16 cellular contexts compared by ENCODE assay signal in genomic region chr17:18156171-18156975, GRCh38. TPM values are rescaled to one million over a fixed set of nuclear protein-coding genes. Genes with fewer than 3 reads are reported as not detected.
DNase-seq lines count a peak whose midpoint lies in the region; ATAC-seq, FAIRE-seq and TF ChIP-seq lines count a peak whose summit lies in the region.
"Had no signal": no experiment of that assay in that cellular context is flagged by ENCODE, and none has a peak within 500 bp of the region (broad histone marks: within the 10 kb centered on the region; RNA-seq: fewer than 3 reads in every experiment).

No MANE protein-coding gene starts in this region.

- TF ChIP-seq POLR2A in heart left ventricle (IDR thresholded peaks at IDR 0.05) (no peak), prostate gland (IDR thresholded peaks at IDR 0.05) (no peak), transverse colon (IDR thresholded peaks at IDR 0.05) (no peak)

- ATAC-seq in heart left ventricle, result no peak
- peak; percentile 21 for ATAC-seq in esophagus mucosa
- ATAC-seq: activated naive CD8-positive, alpha-beta T cell treated with anti-CD3 and anti-CD28 coated beads, Interleukin-2, amount 50 U/mL, for 24 hours had no signal

- no peaks in the 10 kb centered on the region for H3K27me3 ChIP-seq in left ventricle myocardium inferior (ENCODE audit: low read depth)
- H3K27me3 ChIP-seq in heart left ventricle, result no peaks in the 10 kb centered on the region
- H3K27me3 ChIP-seq in OCI-LY3 (ENCODE audit: low read depth, low read length), result no peaks in the 10 kb centered on the region
- H3K27me3 ChIP-seq in prostate gland (replicated peaks; ENCODE audit: insufficient read depth), result no peaks in the 10 kb centered on the region
- H3K27me3 ChIP-seq in transverse colon, result no peaks in the 10 kb centered on the region
- H3K27me3 ChIP-seq in small intestine (ENCODE audit: control insufficient read depth in 2 of 2, insufficient read depth in 2 of 2, low read length in 2 of 2), result no peaks in the 10 kb centered on the region

- 73 to 78% (median 76%) methylated on average over 8 of the region's 8 CpGs for WGBS in heart left ventricle, 4 donors
- WGBS in prostate gland, result 65% methylated on average over 8 of the region's 8 CpGs
- WGBS in transverse colon (ENCODE audit: low coverage in 1 of 2), 2 donors, result 73 to 78% methylated on average over 3 to 8 of the region's 8 CpGs
- WGBS in small intestine, 3 donors, result 66 to 82% (median 77%) methylated on average over 8 of the region's 8 CpGs

- DNase-seq in left ventricle myocardium inferior (no peak), heart left ventricle (no peak), prostate gland (ENCODE audit: low spot score) (no peak), transverse colon (no peak), KG1 (lab: John Stamatoyannopoulos, UW) (no peak), small intestine (no peak)
- DNase-seq: activated naive CD8-positive, alpha-beta T cell treated with anti-CD3 and anti-CD28 coated beads, Interleukin-2, amount 50 U/mL, for 24 hours; AML-193; H9; NCI-H1105; NCI-H82; SIG-M5 had no signal

- no peak overlapping the region for H2AFZ ChIP-seq in OCI-LY3 (ENCODE audit: low read depth, low read length)

- TF ChIP-seq EP300 in transverse colon (IDR thresholded peaks at IDR 0.05; ENCODE audit: low read depth), result no peak

- intact Hi-C loops in left ventricle myocardium inferior (cut with micrococcal nuclease), result no loop called here
- intact Hi-C loops in heart left ventricle (cut with DNase I), result no loop called here
- intact Hi-C loops in prostate gland (cut with DNase I), result no loop called here
- intact Hi-C loops in transverse colon (cut with DNase I; ENCODE audit: low total_unique reads), result no loop called here

- H3K9me3 ChIP-seq in left ventricle myocardium inferior (replicated peaks), result no peaks in the 10 kb centered on the region
- no peaks in the 10 kb centered on the region for H3K9me3 ChIP-seq in heart left ventricle
- H3K9me3 ChIP-seq in OCI-LY3 (ENCODE audit: insufficient read depth, low read length), result no peaks in the 10 kb centered on the region
- H3K9me3 ChIP-seq in prostate gland, result no peaks in the 10 kb centered on the region
- H3K9me3 ChIP-seq in transverse colon, result no peaks in the 10 kb centered on the region
- H3K9me3 ChIP-seq in small intestine (ENCODE audit: control insufficient read depth, low read depth), result no peaks in the 10 kb centered on the region

- no peak overlapping the region for H3K4me2 ChIP-seq in OCI-LY3 (ENCODE audit: low read length)

- no peaks in the 10 kb centered on the region for H3K79me2 ChIP-seq in OCI-LY3 (ENCODE audit: low read length)

- no peak overlapping the region for H3K4me3 ChIP-seq in left ventricle myocardium inferior
- H3K4me3 ChIP-seq in heart left ventricle, result no peak overlapping the region
- no peak overlapping the region for H3K4me3 ChIP-seq in OCI-LY3 (ENCODE audit: low read length)
- H3K4me3 ChIP-seq in prostate gland, result no peak overlapping the region
- no peak overlapping the region for H3K4me3 ChIP-seq in transverse colon
- no peak overlapping the region for H3K4me3 ChIP-seq in small intestine (ENCODE audit: low read depth in 1 of 2, low read length in 2 of 2)

- peak overlapping the region; percentile 8 for H3K27ac ChIP-seq in left ventricle myocardium inferior (replicated peaks)
- no peak overlapping the region for H3K27ac ChIP-seq in heart left ventricle
- no peak overlapping the region for H3K27ac ChIP-seq in OCI-LY3 (ENCODE audit: low read length)
- H3K27ac ChIP-seq in prostate gland, result no peak overlapping the region
- no peak overlapping the region for H3K27ac ChIP-seq in transverse colon
- H3K27ac ChIP-seq in small intestine (ENCODE audit: low read depth in 1 of 2, low read length in 1 of 2), result no peak overlapping the region

- H3K36me3 ChIP-seq in left ventricle myocardium inferior (no peaks in the 10 kb centered on the region), heart left ventricle (no peaks in the 10 kb centered on the region), OCI-LY3 (replicated peaks; ENCODE audit: low read depth, low read length) (no peaks in the 10 kb centered on the region), prostate gland (no peaks in the 10 kb centered on the region), transverse colon (no peaks in the 10 kb centered on the region), small intestine (ENCODE audit: control insufficient read depth in 2 of 2, insufficient read depth in 2 of 2, low read length in 2 of 2) (no peaks in the 10 kb centered on the region)

- H3K9ac ChIP-seq in OCI-LY3 (ENCODE audit: low read length), result no peak overlapping the region

- no peak for TF ChIP-seq CTCF in left ventricle myocardium inferior (IDR thresholded peaks at IDR 0.05; ENCODE audit: borderline replicate concordance)
- TF ChIP-seq CTCF in heart left ventricle (IDR thresholded peaks at IDR 0.05), result no peak
- TF ChIP-seq CTCF in OCI-LY3 (IDR thresholded peaks at IDR 0.05; ENCODE audit: low read depth, low read length), result 0 out of 2 replicates have a peak, but pooled peaks have one; percentile 12
- no peak for TF ChIP-seq CTCF in prostate gland (IDR thresholded peaks at IDR 0.05)
- TF ChIP-seq CTCF in transverse colon (IDR thresholded peaks at IDR 0.05), result no peak

- peaks cover 22% of the 10 kb centered on the region for H3K4me1 ChIP-seq in left ventricle myocardium inferior
- H3K4me1 ChIP-seq in heart left ventricle, result peaks cover 0 to 29% (median 10%) of the 10 kb centered on the region in 12 donors
- peaks cover 6% of the 10 kb centered on the region for H3K4me1 ChIP-seq in OCI-LY3 (ENCODE audit: low read length)
- no peaks in the 10 kb centered on the region for H3K4me1 ChIP-seq in prostate gland (replicated peaks)
- H3K4me1 ChIP-seq in transverse colon, result peaks cover 9 to 15% (median 10%) of the 10 kb centered on the region in 4 donors
- peaks cover 0 to 5% of the 10 kb centered on the region in 2 donors for H3K4me1 ChIP-seq in small intestine (ENCODE audit: control insufficient read depth in 2 of 2, insufficient read depth in 1 of 2, low read depth in 1 of 2, low read length in 1 of 2)

- no peaks in the 10 kb centered on the region for H4K20me1 ChIP-seq in OCI-LY3 (ENCODE audit: insufficient read depth, low read length)

- FAIRE-seq in small intestine (lab: Jason Lieb, UNC), result no peak
- FAIRE-seq: G401.6 had no signal

- in situ Hi-C loops in transverse colon (cut with MboI; ENCODE audit: low pct_ligation_motif_present in 1 of 4, low pct_unique_long_range_greater_than_20kb in 1 of 4, low sequenced_read_pairs in 3 of 4), result no loop called here

RNA-seq across cellular contexts. Expression of gene ALKBH5, which starts 27.3 kb away (rescaled TPM):
- total RNA-seq in left ventricle myocardium inferior, result 179 TPM
- total RNA-seq in heart left ventricle, result 100 to 1,000 TPM; 147 to 233 (median 198) TPM
- 100 to 1,000 TPM in 1 of 2 donors, 10 to 100 TPM in 1; 89.2 to 122 TPM for polyA plus RNA-seq in heart left ventricle
- 45.3 TPM for total RNA-seq in esophagus mucosa
- 100 to 1,000 TPM; 132 to 230 TPM for total RNA-seq in prostate gland
- total RNA-seq in transverse colon, result 100 to 1,000 TPM in 2 of 4 donors, 10 to 100 TPM in 2; 69.2 to 109 (median 88.4) TPM
- polyA plus RNA-seq in small intestine, result 10 to 100 TPM; 36.2 to 42.8 (median 38.4) TPM

RNA-seq across cellular contexts. Expression of gene MYO15A, which starts 47.8 kb away (rescaled TPM):
- total RNA-seq in left ventricle myocardium inferior, result 0.25 TPM
- under 1 TPM in 7 of 9 donors, not detected in 2; 0.12 to 0.53 (median 0.35) TPM for total RNA-seq in heart left ventricle
- polyA plus RNA-seq in heart left ventricle, result under 1 TPM; 0.21 to 0.30 TPM
- 0.44 TPM for total RNA-seq in esophagus mucosa
- total RNA-seq in prostate gland, result 1 to 10 TPM in 1 of 2 donors, under 1 TPM in 1; 0.32 to 8.3 TPM
- total RNA-seq in transverse colon, result 1 to 10 TPM; 1.1 to 4.2 (median 1.2) TPM
- polyA plus RNA-seq in small intestine, result 1 to 10 TPM in 1 of 3 donors, under 1 TPM in 2; 0.22 to 2.7 (median 0.64) TPM
- total RNA-seq: HT1080 had no signal
